ENCODE assay signal across 11 cellular contexts in genomic region chr1:1232801-1233566, GRCh38. TPM values are rescaled to one million over a fixed set of nuclear protein-coding genes. Genes with fewer than 3 reads are reported as not detected.
DNase-seq lines count a peak whose midpoint lies in the region; ATAC-seq and TF ChIP-seq lines count a peak whose summit lies in the region.
"Had no signal": no experiment of that assay in that cellular context is flagged by ENCODE, and none has a peak within 500 bp of the region (broad histone marks: within the 10 kb centered on the region; RNA-seq: fewer than 3 reads in every experiment).

No MANE protein-coding gene starts in this region.

- H3K36me3 Mint-ChIP-seq in activated naive CD8-positive, alpha-beta T cell treated with anti-CD3 and anti-CD28 coated beads, Interleukin-2, amount 10 ng/mL, durations not matched to agents 7 days and 5 days: peaks cover 7% of the 10 kb centered on the region

- ATAC-seq in heart right ventricle (no peak), Right ventricle myocardium superior (ENCODE audit: poor library complexity) (no peak), upper lobe of left lung (ENCODE audit: low FRiP score in 2 of 2) (no peak), HG03280 (IDR thresholded peaks at IDR 0.05; ENCODE audit: unreplicated experiment) (no peak)
- no peak for ATAC-seq in activated naive CD8-positive, alpha-beta T cell treated with anti-CD3 and anti-CD28 coated beads, Interleukin-2, amount 10 ng/mL, durations not matched to agents 7 days and 5 days (ENCODE audit: low read depth)

- H3K36me3 ChIP-seq in heart right ventricle (peaks cover 0 to 25% (median 7%) of the 10 kb centered on the region in 9 donors), upper lobe of left lung (peaks cover 6 to 10% (median 8%) of the 10 kb centered on the region in 4 donors)

- no peaks in the 10 kb centered on the region for H3K9me3 ChIP-seq in heart right ventricle
- H3K9me3 ChIP-seq in mononuclear cell (ENCODE audit: low read depth, low read length): no peaks in the 10 kb centered on the region
- peaks cover 0 to 3% (median 0%) of the 10 kb centered on the region in 4 donors for H3K9me3 ChIP-seq in upper lobe of left lung

- peaks cover 25% of the 10 kb centered on the region for H3K4me1 Mint-ChIP-seq in activated naive CD8-positive, alpha-beta T cell treated with anti-CD3 and anti-CD28 coated beads, Interleukin-2, amount 10 ng/mL, durations not matched to agents 7 days and 5 days

- TF ChIP-seq POLR2A in upper lobe of left lung (IDR thresholded peaks at IDR 0.05): no peak

- peak overlapping the region; percentile 71 for H3K4me3 Mint-ChIP-seq in activated naive CD8-positive, alpha-beta T cell treated with anti-CD3 and anti-CD28 coated beads, Interleukin-2, amount 10 ng/mL, durations not matched to agents 7 days and 5 days

- TF ChIP-seq CTCF in heart right ventricle (IDR thresholded peaks at IDR 0.05): no peak
- TF ChIP-seq CTCF in upper lobe of left lung (IDR thresholded peaks at IDR 0.05): no peak

- peak overlapping the region in 9 of 10 donors; percentile 8 to 48 (median 40) for H3K4me3 ChIP-seq in heart right ventricle
- H3K4me3 ChIP-seq in mononuclear cell (ENCODE audit: low read length): peak overlapping the region; percentile 24
- H3K4me3 ChIP-seq in upper lobe of left lung: peak overlapping the region in 3 of 4 donors; percentile 49 to 97 (median 83)

- no peaks in the 10 kb centered on the region for H3K9me3 Mint-ChIP-seq in activated naive CD8-positive, alpha-beta T cell treated with anti-CD3 and anti-CD28 coated beads, Interleukin-2, amount 10 ng/mL, durations not matched to agents 7 days and 5 days

- POLR2A ChIA-PET in activated naive CD8-positive, alpha-beta T cell treated with anti-CD3 and anti-CD28 coated beads, Interleukin-2, amount 10 ng/mL, durations not matched to agents 7 days and 5 days (lab: Charles Lee): interaction anchor here (2.8 kb wide), 1 partner anchor 18 kb away, joined by 18 read pairs; no protein-coding TSS in a partner anchor

- H3K27ac Mint-ChIP-seq in activated naive CD8-positive, alpha-beta T cell treated with anti-CD3 and anti-CD28 coated beads, Interleukin-2, amount 10 ng/mL, durations not matched to agents 7 days and 5 days: peak overlapping the region; percentile 71

- H3K27ac ChIP-seq in heart right ventricle (peak overlapping the region in 3 of 10 donors; percentile 9 to 73 (median 26)), upper lobe of left lung (no peak overlapping the region)

- peaks cover 0 to 10% (median 6%) of the 10 kb centered on the region in 7 donors for H3K27me3 ChIP-seq in heart right ventricle
- no peaks in the 10 kb centered on the region for H3K27me3 ChIP-seq in mononuclear cell (ENCODE audit: insufficient read depth, low read length)
- peaks cover 0 to 8% (median 2%) of the 10 kb centered on the region in 4 donors for H3K27me3 ChIP-seq in upper lobe of left lung

- TF ChIP-seq EP300 in upper lobe of left lung (IDR thresholded peaks at IDR 0.05): no peak

- DNase-seq in heart right ventricle (no peak), Right ventricle myocardium superior (no peak), upper lobe of left lung (peak in 1 of 2 donors; percentile 89), SW480 (ENCODE audit: low spot score) (no peak), NCI-H128 (lab: John Stamatoyannopoulos, UW; ENCODE audit: unreplicated experiment) (no peak)
- no peak for DNase-seq in activated naive CD8-positive, alpha-beta T cell treated with anti-CD3 and anti-CD28 coated beads, Interleukin-2, amount 10 ng/mL, durations not matched to agents 7 days and 5 days
- DNase-seq: dermis blood vessel endothelial cell, DMS53, T1000 had no signal

- no peaks in the 10 kb centered on the region for H3K27me3 Mint-ChIP-seq in activated naive CD8-positive, alpha-beta T cell treated with anti-CD3 and anti-CD28 coated beads, Interleukin-2, amount 10 ng/mL, durations not matched to agents 7 days and 5 days

- H3K4me1 ChIP-seq in heart right ventricle (peaks cover 15 to 58% (median 42%) of the 10 kb centered on the region in 9 donors), mononuclear cell (ENCODE audit: insufficient read depth, low read length) (peaks cover 32% of the 10 kb centered on the region), upper lobe of left lung (peaks cover 32 to 63% (median 39%) of the 10 kb centered on the region in 4 donors)

- intact Hi-C loops in heart right ventricle (cut with DNase I) (loop anchor here in 3 of 10 donors (5.0 kb wide), 3 partner anchors 39 to 111 kb away; partner anchors contain the start of gene UBE2J2 (in 1 of the 3)), Right ventricle myocardium superior (cut with DNase I) (loop anchor here (5.0 kb wide), 1 partner anchor 111 kb away; no protein-coding TSS in a partner anchor)

- WGBS in heart right ventricle, 2 donors: 77 to 78% methylated on average over 82 to 97 of the region's 97 CpGs
- 80 to 87% methylated on average over 44 to 69 of the region's 97 CpGs for WGBS in upper lobe of left lung, 2 donors

RNA-seq across cellular contexts. Expression of gene B3GALT6, which starts 0.9 kb away (rescaled TPM):
- total RNA-seq in heart right ventricle (10 to 100 TPM in 4 of 10 donors, 1 to 10 TPM in 6; 7.3 to 13.5 (median 9.1) TPM), Right ventricle myocardium superior (8.6 TPM), mononuclear cell (5.9 TPM), upper lobe of left lung (10 to 100 TPM; 15.2 to 31.3 (median 19.9) TPM)
- polyA plus RNA-seq in heart right ventricle: 10 to 100 TPM in 1 of 2 donors, 1 to 10 TPM in 1; 7.7 to 16.2 TPM
- total RNA-seq in activated naive CD8-positive, alpha-beta T cell treated with anti-CD3 and anti-CD28 coated beads, Interleukin-2, amount 10 ng/mL, durations not matched to agents 7 days and 5 days: 10 to 100 TPM; 19.1 to 19.6 TPM

RNA-seq across cellular contexts. Expression of gene SDF4, which starts 1.2 kb away (rescaled TPM):
- total RNA-seq in heart right ventricle (100 to 1,000 TPM in 9 of 10 donors, 10 to 100 TPM in 1; 95.6 to 174 (median 123) TPM), Right ventricle myocardium superior (110 TPM), mononuclear cell (50.0 TPM), upper lobe of left lung (100 to 1,000 TPM in 5 of 6 donors, 10 to 100 TPM in 1; 79.0 to 172 (median 148) TPM)
- polyA plus RNA-seq in heart right ventricle: 100 to 1,000 TPM; 107 to 184 TPM
- 100 to 1,000 TPM in 1 of 2 experiments, 10 to 100 TPM in 1; 99.1 to 103 TPM for total RNA-seq in activated naive CD8-positive, alpha-beta T cell treated with anti-CD3 and anti-CD28 coated beads, Interleukin-2, amount 10 ng/mL, durations not matched to agents 7 days and 5 days

RNA-seq across cellular contexts. Expression of gene C1QTNF12, which starts 13.5 kb away (rescaled TPM):
- total RNA-seq in heart right ventricle: 1 to 10 TPM in 4 of 10 donors, under 1 TPM in 5, not detected in 1; 0.42 to 1.9 (median 0.90) TPM
- 1 to 10 TPM; 1.6 to 2.3 TPM for polyA plus RNA-seq in heart right ventricle
- total RNA-seq in Right ventricle myocardium superior: 0.51 TPM
- 1 to 10 TPM; 2.2 to 4.4 TPM for total RNA-seq in activated naive CD8-positive, alpha-beta T cell treated with anti-CD3 and anti-CD28 coated beads, Interleukin-2, amount 10 ng/mL, durations not matched to agents 7 days and 5 days
- total RNA-seq in mononuclear cell: 1.6 TPM
- 1 to 10 TPM in 4 of 6 donors, not detected in 2; 1.9 to 6.3 (median 2.8) TPM for total RNA-seq in upper lobe of left lung

RNA-seq across cellular contexts. Expression of gene TNFRSF4, which starts 19.0 kb away (rescaled TPM):
- total RNA-seq in heart right ventricle (10 to 100 TPM in 1 of 10 donors, 1 to 10 TPM in 7, under 1 TPM in 2; 0.52 to 24.8 (median 5.0) TPM), Right ventricle myocardium superior (2.1 TPM), mononuclear cell (3.3 TPM), upper lobe of left lung (10 to 100 TPM in 2 of 6 donors, 1 to 10 TPM in 3, under 1 TPM in 1; 0.46 to 15.4 (median 2.4) TPM)
- 1 to 10 TPM; 3.8 to 9.8 TPM for polyA plus RNA-seq in heart right ventricle
- total RNA-seq in activated naive CD8-positive, alpha-beta T cell treated with anti-CD3 and anti-CD28 coated beads, Interleukin-2, amount 10 ng/mL, durations not matched to agents 7 days and 5 days: 1 to 10 TPM; 2.4 to 3.1 TPM

RNA-seq across cellular contexts. Expression of gene TNFRSF18, which starts 26.6 kb away (rescaled TPM):
- total RNA-seq in heart right ventricle: 1 to 10 TPM in 1 of 10 donors, under 1 TPM in 2, not detected in 7; 0.28 to 1.7 (median 0.49) TPM
- polyA plus RNA-seq in heart right ventricle: under 1 TPM in 1 of 2 donors, not detected in 1; 0.26 TPM
- 0.32 TPM for total RNA-seq in Right ventricle myocardium superior
- total RNA-seq in activated naive CD8-positive, alpha-beta T cell treated with anti-CD3 and anti-CD28 coated beads, Interleukin-2, amount 10 ng/mL, durations not matched to agents 7 days and 5 days: 10 to 100 TPM; 11.4 to 15.0 TPM
- total RNA-seq in mononuclear cell: 1.2 TPM
- total RNA-seq in upper lobe of left lung: 1 to 10 TPM in 4 of 6 donors, under 1 TPM in 1, not detected in 1; 0.89 to 3.4 (median 2.1) TPM

Comparison
In these comparisons a context has a peak if more than half of its experiments do, and no peak if none do; other contexts are left out.
1. H3K4me3 ChIP-seq: peak in every context shown above with its lines; median percentile 83 in upper lobe of left lung; 40 in heart right ventricle; 24 in mononuclear cell.